Comparison of ENCODE assay signal across 8 cellular contexts in genomic region chr12:49342066-49342913, GRCh38. TPM values are rescaled to one million over a fixed set of nuclear protein-coding genes. Genes with fewer than 3 reads are reported as not detected.
A peak's percentile ranks its signal among the peaks of the same experiment; 100 is the strongest.
DNase-seq lines count a peak whose midpoint lies in the region; ATAC-seq and TF ChIP-seq lines count a peak whose summit lies in the region.

No MANE protein-coding gene starts in this region.

- peak overlapping the region; percentile 34 for H3K4me3 ChIP-seq in AG09309 (ENCODE audit: control insufficient read depth, low read depth, low read length)
- peak overlapping the region; percentile 48 for H3K4me3 ChIP-seq in HL-60 (replicated peaks; ENCODE audit: insufficient read depth, low read length)
- H3K4me3 ChIP-seq in epithelial cell of esophagus (ENCODE audit: low read length), result no peak overlapping the region
- H3K4me3 ChIP-seq in mucosa of descending colon, result no peak overlapping the region

- no peaks in the 10 kb centered on the region for H3K9me3 ChIP-seq in mucosa of descending colon

- TF ChIP-seq CTCF in AG09309 (IDR thresholded peaks at IDR 0.05; ENCODE audit: control insufficient read depth, insufficient read depth, low read depth, low read length, missing control alignments), result peak; percentile 79
- TF ChIP-seq CTCF in HL-60 (IDR thresholded peaks at IDR 0.05; ENCODE audit: insufficient read depth, low read length), result peak; percentile 79
- peak; percentile 72 for TF ChIP-seq CTCF in epithelial cell of esophagus (IDR thresholded peaks at IDR 0.05; ENCODE audit: insufficient read depth, low read depth, low read length, missing control alignments)
- TF ChIP-seq CTCF in mucosa of descending colon (IDR thresholded peaks at IDR 0.05), result peak; percentile 84

- intact Hi-C loops in mucosa of descending colon (cut with DNase I, micrococcal nuclease), result loop anchor here in 1 of 2 donors (10.0 kb wide), 1 partner anchor 57 kb away; no protein-coding TSS in a partner anchor

- peaks cover 91% of the 10 kb centered on the region for H3K27me3 ChIP-seq in HL-60 (ENCODE audit: insufficient read depth, poor library complexity, severe bottlenecking)

- peak; percentile 80 for ATAC-seq in mucosa of descending colon

- H3K27ac ChIP-seq in HL-60 (replicated peaks), result no peak overlapping the region

- no peak for DNase-seq in AG09309 (ENCODE audit: low read depth)
- peak; percentile 77 for DNase-seq in GM19238 (ENCODE audit: insufficient read length, low spot score)
- DNase-seq in HL-60 (ENCODE audit: low read depth in 1 of 2, low spot score in 1 of 2), result peak; percentile 67 to 88
- peak; percentile 84 for DNase-seq in NOMO-1 treated with dmso at 0.1 percent for 144 hours (lab: John Stamatoyannopoulos, UW; ENCODE audit: unreplicated experiment)
- DNase-seq in activated T-cell treated with anti-CD3 and anti-CD28 coated beads for 1 hour (ENCODE audit: low read depth), result peak; percentile 63
- peak; percentile 68 for DNase-seq in epithelial cell of esophagus (ENCODE audit: low read depth)
- peak; percentile 83 to 88 (median 86) for DNase-seq in mucosa of descending colon
- peak; percentile 42 to 44 for DNase-seq in stimulated activated CD8-positive, alpha-beta memory T cell treated with anti-CD3 and anti-CD28 coated beads, Interleukin-4, amount 100 ng/mL, for 1 hour (ENCODE audit: low read depth in 2 of 2, low spot score in 1 of 2)

- H3K4me1 ChIP-seq in mucosa of descending colon (ENCODE audit: low read depth), result peaks cover 47% of the 10 kb centered on the region

- H3K36me3 ChIP-seq in mucosa of descending colon (ENCODE audit: low read depth), result no peaks in the 10 kb centered on the region

RNA-seq across cellular contexts. Expression of gene DNAJC22, which starts 4.4 kb away (rescaled TPM):
- 10 to 100 TPM in 2 of 3 donors, 1 to 10 TPM in 1; 6.7 to 45.7 (median 37.0) TPM for total RNA-seq in mucosa of descending colon

RNA-seq across cellular contexts. Expression of gene C1QL4, which starts 5.3 kb away (rescaled TPM):
- not detected for total RNA-seq in mucosa of descending colon

RNA-seq across cellular contexts. Expression of gene TROAP, which starts 19.2 kb away (rescaled TPM):
- total RNA-seq in mucosa of descending colon, result 10 to 100 TPM in 1 of 3 donors, 1 to 10 TPM in 2; 4.4 to 18.8 (median 5.8) TPM

RNA-seq across cellular contexts. Expression of gene SPATS2, which starts 25.0 kb away (rescaled TPM):
- 10 to 100 TPM; 15.0 to 19.8 (median 18.3) TPM for total RNA-seq in mucosa of descending colon

RNA-seq across cellular contexts. Expression of gene PRPH, which starts 47.3 kb away (rescaled TPM):
- total RNA-seq in mucosa of descending colon, result 10 to 100 TPM in 1 of 3 donors, 1 to 10 TPM in 2; 5.1 to 69.5 (median 8.6) TPM

Comparison
In these comparisons a context has a peak if more than half of its experiments do, and no peak if none do; other contexts are left out.
1. H3K4me3 ChIP-seq: peak in AG09309 (single experiment) and HL-60 (single experiment); none in epithelial cell of esophagus (single experiment) and mucosa of descending colon (single experiment).
2. Peak in every context shown above with its lines, with median percentiles within 50 percentile points of each other: CTCF ChIP-seq.